Comparison of ENCODE assay signal across 1 cellular context in genomic region chr7:135151162-135151932, GRCh38.
TF ChIP-seq lines count a peak whose summit lies in the region.

No MANE protein-coding gene starts in this region.

TF ChIP-seq in GM23338, 12 proteins besides CTCF, POLR2A, EP300 and RAD21 (continued from another document):
- TF ChIP-seq ZNF462 (CRISPR knock-in tag; IDR thresholded peaks at IDR 0.05) (no peak), JUNB (IDR thresholded peaks at IDR 0.05; ENCODE audit: unreplicated experiment) (no peak), POLR2AphosphoS5 (IDR thresholded peaks at IDR 0.05; ENCODE audit: low read depth) (no peak), REST (IDR thresholded peaks at IDR 0.05; ENCODE audit: unreplicated experiment) (no peak), EZH2phosphoT487 (IDR thresholded peaks at IDR 0.05; ENCODE audit: unreplicated experiment) (no peak), NANOG (IDR thresholded peaks at IDR 0.05; ENCODE audit: borderline replicate concordance) (no peak)
